31 cellular contexts compared by ENCODE assay signal in the genomic region with DNA sequence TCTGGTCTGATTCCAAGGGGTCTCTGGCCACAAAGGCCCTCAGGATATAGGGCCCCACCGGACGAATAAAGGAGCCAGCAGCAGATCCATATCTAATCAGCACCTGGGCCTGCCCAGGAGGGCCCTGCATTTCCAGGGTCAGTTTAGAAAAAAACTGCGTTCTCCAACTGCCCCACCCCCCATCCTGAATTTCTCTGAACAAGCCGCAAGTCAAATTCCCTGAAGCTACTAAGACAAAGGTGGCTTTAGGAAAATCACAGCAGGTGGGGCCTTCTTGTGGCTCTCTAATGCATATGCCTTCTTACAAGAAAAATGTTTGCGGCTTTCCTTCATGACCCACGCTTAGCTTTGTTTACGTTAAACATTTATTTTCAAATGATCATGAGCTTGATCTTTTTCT.
DNase-seq lines count a peak whose midpoint lies in the region; ATAC-seq and TF ChIP-seq lines count a peak whose summit lies in the region.
"Had no signal": no experiment of that assay in that cellular context is flagged by ENCODE, and none has a peak within 500 bp of the region (broad histone marks: within the 10 kb centered on the region; RNA-seq: fewer than 3 reads in every experiment).

No MANE protein-coding gene starts in this region.

- H3K27ac Mint-ChIP-seq in endodermal cell (peak overlapping the region; percentile 76), progenitor cell of endocrine pancreas (peak overlapping the region; percentile 3)
- no peak overlapping the region for H3K27ac Mint-ChIP-seq in stimulated activated naive CD8-positive, alpha-beta T cell treated with anti-CD3 and anti-CD28 coated beads, Interleukin-15, amount 100 ng/mL, for 72 hours
- H3K27ac Mint-ChIP-seq: activated T-cell treated with anti-CD3 and anti-CD28 coated beads, Interleukin-2, amount 50 U/mL, for 24 hours; naive thymus-derived CD8-positive, alpha-beta T cell; T-helper 1 cell treated with Interleukin-12 subunit alpha and Interleukin-12 subunit beta and Interleukin-4 antibody, amounts not matched to agents 30 μg/mL and 1 μg/mL, for 36 hours had no signal

- peaks cover 49% of the 10 kb centered on the region for H3K27me3 ChIP-seq in HUES48 (ENCODE audit: control insufficient read depth, insufficient read depth, low read length)
- no peaks in the 10 kb centered on the region for H3K27me3 ChIP-seq in endodermal cell (ENCODE audit: control insufficient read depth, insufficient read depth, low read length, poor library complexity, severe bottlenecking)
- no peaks in the 10 kb centered on the region for H3K27me3 ChIP-seq in MG63
- H3K27me3 ChIP-seq: colonic mucosa, ovary, right atrium auricular region had no signal

- H3K9me3 ChIP-seq in HUES48 (ENCODE audit: control insufficient read depth, insufficient read depth, low read length) (no peaks in the 10 kb centered on the region), endodermal cell (ENCODE audit: control insufficient read depth, low read length) (no peaks in the 10 kb centered on the region), MG63 (no peaks in the 10 kb centered on the region)
- H3K9me3 ChIP-seq: adrenal gland, breast epithelium, colonic mucosa, left ventricle myocardium inferior, ovary, right atrium auricular region, thoracic aorta had no signal

- TF ChIP-seq CTCF in endodermal cell (conservative IDR thresholded peaks at IDR 0.05): no peak
- no peak for TF ChIP-seq CTCF in progenitor cell of endocrine pancreas (IDR thresholded peaks at IDR 0.05; ENCODE audit: unreplicated experiment)

- peak overlapping the region; percentile 80 for H3K27ac ChIP-seq in HUES48 (ENCODE audit: low read depth, low read length)
- H3K27ac ChIP-seq in endodermal cell (ENCODE audit: low read depth, low read length): peak overlapping the region; percentile 66
- H3K27ac ChIP-seq: adrenal gland, breast epithelium, colonic mucosa, ovary, right atrium auricular region, SK-N-MC, thoracic aorta had no signal

- H3K27me3 Mint-ChIP-seq in endodermal cell (ENCODE audit: insufficient read depth): no peaks in the 10 kb centered on the region
- no peaks in the 10 kb centered on the region for H3K27me3 Mint-ChIP-seq in progenitor cell of endocrine pancreas
- no peaks in the 10 kb centered on the region for H3K27me3 Mint-ChIP-seq in stimulated activated naive CD8-positive, alpha-beta T cell treated with anti-CD3 and anti-CD28 coated beads, Interleukin-15, amount 100 ng/mL, for 72 hours
- H3K27me3 Mint-ChIP-seq: naive thymus-derived CD8-positive, alpha-beta T cell had no signal

- DNase-seq in endodermal cell (peak; percentile 85), kidney tubule cell (ENCODE audit: low spot score) (peak; percentile 16), progenitor cell of endocrine pancreas (ENCODE audit: low spot score, unreplicated experiment) (no peak), MG63 (no peak), AML-193 (lab: John Stamatoyannopoulos, UW) (no peak)
- DNase-seq in stimulated activated naive CD8-positive, alpha-beta T cell treated with anti-CD3 and anti-CD28 coated beads, Interleukin-15, amount 100 ng/mL, for 72 hours: no peak
- DNase-seq: activated CD4-positive, alpha-beta T cell treated with anti-CD3 and anti-CD28 coated beads for 4 hours; activated naive CD4-positive, alpha-beta T cell; activated T-cell treated with anti-CD3 and anti-CD28 coated beads, Interleukin-2, amount 50 U/mL, for 24 hours; adrenal gland; C1 segment of cervical spinal cord; Calu3; colonic mucosa; KG1; left ventricle myocardium inferior; midbrain; MV-4-11; naive thymus-derived CD8-positive, alpha-beta T cell; NCI-H1694 treated with DMSO at 0.1 percent for 48 hours; NCI-H2171 treated with DMSO at 0.1 percent for 48 hours; NCI-H69; ovary; stimulated activated CD4-positive, alpha-beta T cell treated with anti-CD3 and anti-CD28 coated beads, Interleukin-4, amount 100 ng/mL, for 1 hour; stimulated activated naive CD4-positive, alpha-beta T cell had no signal

- H3K4me1 ChIP-seq in HUES48 (ENCODE audit: control insufficient read depth, insufficient read depth, low read length) (peaks cover 70% of the 10 kb centered on the region), endodermal cell (ENCODE audit: control insufficient read depth, insufficient read depth, low read length) (no peaks in the 10 kb centered on the region)
- H3K4me1 ChIP-seq: adrenal gland, breast epithelium, colonic mucosa, left ventricle myocardium inferior, right atrium auricular region had no signal

- H3K9me3 Mint-ChIP-seq in endodermal cell (no peaks in the 10 kb centered on the region), progenitor cell of endocrine pancreas (ENCODE audit: low read depth) (peaks cover 3% of the 10 kb centered on the region)
- no peaks in the 10 kb centered on the region for H3K9me3 Mint-ChIP-seq in stimulated activated naive CD8-positive, alpha-beta T cell treated with anti-CD3 and anti-CD28 coated beads, Interleukin-15, amount 100 ng/mL, for 72 hours
- H3K9me3 Mint-ChIP-seq: activated T-cell treated with anti-CD3 and anti-CD28 coated beads, Interleukin-2, amount 50 U/mL, for 24 hours; naive thymus-derived CD8-positive, alpha-beta T cell; T-helper 1 cell treated with Interleukin-12 subunit alpha and Interleukin-12 subunit beta and Interleukin-4 antibody, amounts not matched to agents 30 μg/mL and 1 μg/mL, for 36 hours had no signal

- H3K4me3 ChIP-seq in HUES48 (ENCODE audit: low read depth, low read length): peak overlapping the region; percentile 46
- peak overlapping the region; percentile 85 for H3K4me3 ChIP-seq in endodermal cell (ENCODE audit: low read length)
- no peak overlapping the region for H3K4me3 ChIP-seq in MG63
- H3K4me3 ChIP-seq: adrenal gland, breast epithelium, colonic mucosa, ovary, right atrium auricular region, SK-N-MC, thoracic aorta had no signal

- H3K36me3 ChIP-seq in HUES48 (ENCODE audit: control insufficient read depth, insufficient read depth, low read length) (no peaks in the 10 kb centered on the region), endodermal cell (ENCODE audit: control insufficient read depth, insufficient read depth, low read length) (no peaks in the 10 kb centered on the region), MG63 (no peaks in the 10 kb centered on the region)
- H3K36me3 ChIP-seq: adrenal gland, breast epithelium, colonic mucosa, left ventricle myocardium inferior, ovary, right atrium auricular region, thoracic aorta had no signal

- no peak for ATAC-seq in GM18909 (IDR thresholded peaks at IDR 0.05; ENCODE audit: poor library complexity, unreplicated experiment)
- ATAC-seq in stimulated activated naive CD8-positive, alpha-beta T cell treated with anti-CD3 and anti-CD28 coated beads, Interleukin-15, amount 100 ng/mL, for 72 hours: no peak
- ATAC-seq: naive thymus-derived CD8-positive, alpha-beta T cell had no signal

- H3K4me1 Mint-ChIP-seq in endodermal cell: peaks cover 65% of the 10 kb centered on the region
- peaks cover 41% of the 10 kb centered on the region for H3K4me1 Mint-ChIP-seq in progenitor cell of endocrine pancreas (ENCODE audit: low read depth)
- no peaks in the 10 kb centered on the region for H3K4me1 Mint-ChIP-seq in stimulated activated naive CD8-positive, alpha-beta T cell treated with anti-CD3 and anti-CD28 coated beads, Interleukin-15, amount 100 ng/mL, for 72 hours

- H3K9ac ChIP-seq in HUES48 (ENCODE audit: low read depth, low read length) (no peak overlapping the region), endodermal cell (ENCODE audit: extremely low read depth, low read length, poor library complexity, severe bottlenecking) (peak overlapping the region; percentile 47)

- H3K4me3 Mint-ChIP-seq in endodermal cell: peak overlapping the region; percentile 59
- peak overlapping the region; percentile 15 for H3K4me3 Mint-ChIP-seq in progenitor cell of endocrine pancreas (ENCODE audit: low read depth)
- H3K4me3 Mint-ChIP-seq in stimulated activated naive CD8-positive, alpha-beta T cell treated with anti-CD3 and anti-CD28 coated beads, Interleukin-15, amount 100 ng/mL, for 72 hours: no peak overlapping the region
- H3K4me3 Mint-ChIP-seq: activated T-cell treated with anti-CD3 and anti-CD28 coated beads, Interleukin-2, amount 50 U/mL, for 24 hours; naive thymus-derived CD8-positive, alpha-beta T cell; T-helper 1 cell treated with Interleukin-12 subunit alpha and Interleukin-12 subunit beta and Interleukin-4 antibody, amounts not matched to agents 30 μg/mL and 1 μg/mL, for 36 hours had no signal

- H3K36me3 Mint-ChIP-seq in endodermal cell (ENCODE audit: low read depth): no peaks in the 10 kb centered on the region
- H3K36me3 Mint-ChIP-seq in progenitor cell of endocrine pancreas (ENCODE audit: insufficient read depth): no peaks in the 10 kb centered on the region
- H3K36me3 Mint-ChIP-seq: naive thymus-derived CD8-positive, alpha-beta T cell had no signal

- 0 to 1% methylated on average over 3 to 7 of the region's 7 CpGs for WGBS in endodermal cell (ENCODE audit: insufficient coverage in 1 of 2, insufficient read length in 1 of 2), 2 experiments

Comparison
In these comparisons a context has a peak if more than half of its experiments do, and no peak if none do; other contexts are left out.
1. DNase-seq: peak in endodermal cell (single experiment) and kidney tubule cell (single experiment); none in progenitor cell of endocrine pancreas (single experiment), MG63 (single experiment), AML-193 (0 of 2) and stimulated activated naive CD8-positive, alpha-beta T cell treated with anti-CD3 and anti-CD28 coated beads, Interleukin-15, amount 100 ng/mL, for 72 hours (0 of 2).
2. H3K27ac Mint-ChIP-seq: peak in endodermal cell (single experiment) and progenitor cell of endocrine pancreas (single experiment); none in stimulated activated naive CD8-positive, alpha-beta T cell treated with anti-CD3 and anti-CD28 coated beads, Interleukin-15, amount 100 ng/mL, for 72 hours (0 of 2).
3. H3K4me3 Mint-ChIP-seq: peak in endodermal cell (single experiment) and progenitor cell of endocrine pancreas (single experiment); none in stimulated activated naive CD8-positive, alpha-beta T cell treated with anti-CD3 and anti-CD28 coated beads, Interleukin-15, amount 100 ng/mL, for 72 hours (0 of 2).